In genomic region chr11:89347071-89347470, GRCh38 we compare ENCODE assay signal across 23 cellular contexts.
A peak's percentile ranks its signal among the peaks of the same experiment; 100 is the strongest.
DNase-seq lines count a peak whose midpoint lies in the region; ATAC-seq, FAIRE-seq and TF ChIP-seq lines count a peak whose summit lies in the region.
"Had no signal": no experiment of that assay in that cellular context is flagged by ENCODE, and none has a peak within 500 bp of the region (broad histone marks: within the 10 kb centered on the region; RNA-seq: fewer than 3 reads in every experiment).

No MANE protein-coding gene starts in this region.

- TF ChIP-seq CTCF in epithelial cell of esophagus (IDR thresholded peaks at IDR 0.05; ENCODE audit: insufficient read depth, low read depth, low read length, missing control alignments) (no peak), mesothelial cell of epicardium (IDR thresholded peaks at IDR 0.05; ENCODE audit: unreplicated experiment) (no peak)

- no peak for ATAC-seq in SK-N-SH treated with all-trans-retinoic acid at 6 μM for 48 hours
- no peak for ATAC-seq in activated T-helper 17 cell treated with anti-CD3 and anti-CD28 coated beads, Interleukin-2, amount 50 U/mL, for 72 hours (replicated peaks)
- ATAC-seq: GM23338 had no signal

- H3K36me3 Mint-ChIP-seq in mesothelial cell of epicardium, result peaks cover 5% of the 10 kb centered on the region
- no peaks in the 10 kb centered on the region for H3K36me3 Mint-ChIP-seq in activated T-helper 17 cell treated with anti-CD3 and anti-CD28 coated beads, Interleukin-2, amount 50 U/mL, for 72 hours (ENCODE audit: low read depth)
- H3K36me3 Mint-ChIP-seq in T-helper 2 cell treated with Interferon-gamma antibody and Interleukin-4, amounts not matched to agents 5 μg/mL and 100 μg/mL, for 36 hours (ENCODE audit: low read depth), result no peaks in the 10 kb centered on the region
- H3K36me3 Mint-ChIP-seq: CD4-positive, alpha-beta memory T cell had no signal

- H3K9me3 Mint-ChIP-seq in mesothelial cell of epicardium, result no peaks in the 10 kb centered on the region
- H3K9me3 Mint-ChIP-seq in activated T-helper 17 cell treated with anti-CD3 and anti-CD28 coated beads, Interleukin-2, amount 50 U/mL, for 72 hours, result peaks cover 4% of the 10 kb centered on the region
- no peaks in the 10 kb centered on the region for H3K9me3 Mint-ChIP-seq in T-helper 2 cell treated with Interferon-gamma antibody and Interleukin-4, amounts not matched to agents 5 μg/mL and 100 μg/mL, for 36 hours
- H3K9me3 Mint-ChIP-seq: GM23338 had no signal

- H3K27ac Mint-ChIP-seq in mesothelial cell of epicardium, result peak overlapping the region; percentile 79
- H3K27ac Mint-ChIP-seq in activated T-helper 17 cell treated with anti-CD3 and anti-CD28 coated beads, Interleukin-2, amount 50 U/mL, for 72 hours, result no peak overlapping the region
- H3K27ac Mint-ChIP-seq in T-helper 2 cell treated with Interferon-gamma antibody and Interleukin-4, amounts not matched to agents 5 μg/mL and 100 μg/mL, for 36 hours, result no peak overlapping the region
- H3K27ac Mint-ChIP-seq: CD4-positive, alpha-beta memory T cell; GM23338 had no signal

- peaks cover 54% of the 10 kb centered on the region for H3K4me1 Mint-ChIP-seq in mesothelial cell of epicardium
- H3K4me1 Mint-ChIP-seq in activated T-helper 17 cell treated with anti-CD3 and anti-CD28 coated beads, Interleukin-2, amount 50 U/mL, for 72 hours, result no peaks in the 10 kb centered on the region
- H3K4me1 Mint-ChIP-seq in T-helper 2 cell treated with Interferon-gamma antibody and Interleukin-4, amounts not matched to agents 5 μg/mL and 100 μg/mL, for 36 hours (ENCODE audit: low read depth), result no peaks in the 10 kb centered on the region
- H3K4me1 Mint-ChIP-seq: CD4-positive, alpha-beta memory T cell had no signal

- no peak overlapping the region for H3K4me3 Mint-ChIP-seq in mesothelial cell of epicardium
- H3K4me3 Mint-ChIP-seq in activated T-helper 17 cell treated with anti-CD3 and anti-CD28 coated beads, Interleukin-2, amount 50 U/mL, for 72 hours, result no peak overlapping the region
- no peak overlapping the region for H3K4me3 Mint-ChIP-seq in T-helper 2 cell treated with Interferon-gamma antibody and Interleukin-4, amounts not matched to agents 5 μg/mL and 100 μg/mL, for 36 hours
- H3K4me3 Mint-ChIP-seq: CD4-positive, alpha-beta memory T cell; GM23338 had no signal

- FAIRE-seq in HTR-8/SVneo (lab: Jason Lieb, UNC), result no peak
- FAIRE-seq: G401.6, GM12892 had no signal

- no peaks in the 10 kb centered on the region for H3K27me3 Mint-ChIP-seq in mesothelial cell of epicardium (ENCODE audit: low read depth)
- no peaks in the 10 kb centered on the region for H3K27me3 Mint-ChIP-seq in activated T-helper 17 cell treated with anti-CD3 and anti-CD28 coated beads, Interleukin-2, amount 50 U/mL, for 72 hours
- no peaks in the 10 kb centered on the region for H3K27me3 Mint-ChIP-seq in T-helper 2 cell treated with Interferon-gamma antibody and Interleukin-4, amounts not matched to agents 5 μg/mL and 100 μg/mL, for 36 hours (ENCODE audit: low read depth)
- H3K27me3 Mint-ChIP-seq: CD4-positive, alpha-beta memory T cell had no signal

- DNase-seq in epithelial cell of esophagus (ENCODE audit: low read depth) (peak; percentile 5), mesothelial cell of epicardium (ENCODE audit: low spot score in 2 of 2, unreplicated experiment in 2 of 2) (peak in 1 of 2 experiments; percentile 43), HTR-8/SVneo (ENCODE audit: insufficient read length, low spot score) (no peak), RKO (ENCODE audit: low spot score) (no peak)
- DNase-seq in T-helper 2 cell treated with Interferon-gamma antibody and Interleukin-4, amounts not matched to agents 5 μg/mL and 100 μg/mL, for 36 hours (ENCODE audit: low spot score), result no peak
- DNase-seq: Caco-2, NCI-H1105, NCI-H146, NCI-H2029, NCI-H2227 treated with DMSO at 0.1 percent for 48 hours, NCI-H510A treated with DMSO at 0.1 percent for 48 hours, NCI-H748 treated with DMSO at 0.1 percent for 48 hours, PC-9, SHP77 treated with DMSO at 0.1 percent for 48 hours had no signal

- no peak overlapping the region for H3K4me3 ChIP-seq in epithelial cell of esophagus (ENCODE audit: low read length)
- H3K4me3 ChIP-seq: BLaER1 treated with 17β-estradiol and CSF1 and Interleukin-3, amounts not matched to agents 10 nM and 100 nM; GM23338; HAP-1; PC-9; SK-N-MC had no signal

TF ChIP-seq in SK-N-SH treated with all-trans-retinoic acid at 6 μM for 48 hours, 23 proteins besides CTCF, POLR2A, EP300 and RAD21:
- TF ChIP-seq CREB5 (CRISPR knock-in tag; IDR thresholded peaks at IDR 0.05; ENCODE audit: low read depth) (no peak), ISL1 (CRISPR knock-in tag; IDR thresholded peaks at IDR 0.05) (peak; percentile 27; the same call in 1 of the 2 replicates)
